ENCODE assay signal across 22 cellular contexts in the genomic region with DNA sequence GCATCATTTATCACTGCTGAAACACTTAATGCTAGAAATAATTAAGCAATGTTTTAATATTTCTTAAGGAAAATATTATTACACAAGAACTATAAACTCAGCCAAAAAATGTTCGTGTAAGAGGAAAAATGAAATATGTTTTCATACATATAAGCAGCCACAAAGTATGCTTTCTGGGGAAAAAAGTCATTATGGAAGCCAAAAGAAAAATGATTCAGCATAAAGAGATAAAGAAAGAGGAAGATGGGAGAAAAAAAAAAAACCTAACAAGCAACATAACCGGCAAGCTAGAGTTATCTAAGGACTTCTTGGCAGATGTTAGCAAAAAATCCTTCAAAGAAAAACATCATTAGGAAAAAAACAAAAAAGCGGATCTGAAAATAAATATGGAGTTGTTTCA.
DNase-seq lines count a peak whose midpoint lies in the region; ATAC-seq and TF ChIP-seq lines count a peak whose summit lies in the region.
"Had no signal": no experiment of that assay in that cellular context is flagged by ENCODE, and none has a peak within 500 bp of the region (broad histone marks: within the 10 kb centered on the region; RNA-seq: fewer than 3 reads in every experiment).

No MANE protein-coding gene starts in this region.

- no peaks in the 10 kb centered on the region for H3K9me3 ChIP-seq in ovary
- H3K9me3 ChIP-seq: body of pancreas, heart right ventricle, right lobe of liver had no signal

- no peaks in the 10 kb centered on the region for H3K27me3 ChIP-seq in ovary
- H3K27me3 ChIP-seq: body of pancreas, heart right ventricle, right lobe of liver had no signal

- H3K4me1 Mint-ChIP-seq in nephron, result peaks cover 8% of the 10 kb centered on the region
- H3K4me1 Mint-ChIP-seq: IgD-negative memory B cell had no signal

- no peaks in the 10 kb centered on the region for H3K9me3 Mint-ChIP-seq in nephron
- H3K9me3 Mint-ChIP-seq: activated naive CD4-positive, alpha-beta T cell treated with anti-CD3 and anti-CD28 coated beads for 36 hours; IgD-negative memory B cell had no signal

- H3K27me3 Mint-ChIP-seq in nephron (ENCODE audit: low read depth), result no peaks in the 10 kb centered on the region
- H3K27me3 Mint-ChIP-seq: activated CD4-positive, alpha-beta memory T cell treated with anti-CD3 and anti-CD28 coated beads for 36 hours; IgD-negative memory B cell had no signal

- in situ Hi-C loops in GM13976 (cut with MboI; ENCODE audit: low sequenced_read_pairs, unreplicated experiment), result no loop called here

- H3K27ac Mint-ChIP-seq in nephron, result peak overlapping the region; percentile 1 to 70 (median 10)
- H3K27ac Mint-ChIP-seq: activated CD4-positive, alpha-beta memory T cell treated with anti-CD3 and anti-CD28 coated beads for 36 hours; activated naive CD4-positive, alpha-beta T cell treated with anti-CD3 and anti-CD28 coated beads for 36 hours; IgD-negative memory B cell had no signal

- H3K4me1 ChIP-seq in ovary (ENCODE audit: insufficient read depth), result no peaks in the 10 kb centered on the region
- H3K4me1 ChIP-seq: body of pancreas, right lobe of liver had no signal

- TF ChIP-seq CTCF in choroid plexus epithelial cell (conservative IDR thresholded peaks at IDR 0.05; ENCODE audit: low read depth, low read length), result no peak
- no peak for TF ChIP-seq CTCF in nephron (IDR thresholded peaks at IDR 0.05; ENCODE audit: unreplicated experiment in 3 of 3)
- TF ChIP-seq CTCF in ovary (IDR thresholded peaks at IDR 0.05), result no peak
- no peak for TF ChIP-seq CTCF in GM13976 (IDR thresholded peaks at IDR 0.05; ENCODE audit: borderline replicate concordance, control extremely low read depth, extremely low read depth, insufficient read depth, missing control alignments)

- H3K36me3 Mint-ChIP-seq in nephron (ENCODE audit: low read depth), result no peaks in the 10 kb centered on the region
- H3K36me3 Mint-ChIP-seq: activated CD4-positive, alpha-beta memory T cell treated with anti-CD3 and anti-CD28 coated beads for 36 hours; IgD-negative memory B cell had no signal

- WGBS in ovary, 3 donors, result 0 to 8% (median 1%) methylated on average over 3 of the region's 3 CpGs

- H3K4me3 Mint-ChIP-seq in nephron, result no peak overlapping the region
- H3K4me3 Mint-ChIP-seq: activated CD4-positive, alpha-beta memory T cell treated with anti-CD3 and anti-CD28 coated beads for 36 hours; activated naive CD4-positive, alpha-beta T cell treated with anti-CD3 and anti-CD28 coated beads for 36 hours; IgD-negative memory B cell had no signal

- peak; percentile 14 for DNase-seq in CD1c-positive myeloid dendritic cell (ENCODE audit: extremely low spot score)
- DNase-seq in NCI-H226, result peak; percentile 47
- peak; percentile 65 for DNase-seq in choroid plexus epithelial cell (ENCODE audit: low read depth)
- DNase-seq in DMS 273 treated with DMSO at 0.1 percent for 48 hours (lab: John Stamatoyannopoulos, UW), result no peak
- DNase-seq in ovary, result no peak
- no peak for DNase-seq in GM13976 (ENCODE audit: low spot score)
- DNase-seq: activated CD4-positive, alpha-beta memory T cell treated with anti-CD3 and anti-CD28 coated beads for 36 hours; activated naive CD4-positive, alpha-beta T cell treated with anti-CD3 and anti-CD28 coated beads for 36 hours; activated T-cell treated with anti-CD3 and anti-CD28 coated beads, Interleukin-2, amount 50 U/mL, for 1 hour; body of pancreas; heart right ventricle; mesendoderm; NCI-H1092 treated with DMSO at 0.1 percent for 48 hours; NCI-H2107; NCI-H526 treated with DMSO at 0.1 percent for 48 hours; PC-3; right lobe of liver; stimulated activated CD4-positive, alpha-beta T cell treated with anti-CD3 and anti-CD28 coated beads, Interleukin-2, amount 100 ng/mL, for 24 hours had no signal

- no peaks in the 10 kb centered on the region for H3K36me3 ChIP-seq in ovary
- H3K36me3 ChIP-seq: heart right ventricle, right lobe of liver had no signal

- no peak for ATAC-seq in GM21360 (IDR thresholded peaks at IDR 0.05; ENCODE audit: unreplicated experiment)
- ATAC-seq: body of pancreas, PC-3, right lobe of liver had no signal

- no peak overlapping the region for H3K4me3 ChIP-seq in choroid plexus epithelial cell (ENCODE audit: low read depth, low read length)
- H3K4me3 ChIP-seq in ovary, result no peak overlapping the region
- H3K4me3 ChIP-seq: body of pancreas, heart right ventricle, right lobe of liver had no signal

- TF ChIP-seq EP300 in ovary (IDR thresholded peaks at IDR 0.05), result no peak

- no peak overlapping the region for H3K27ac ChIP-seq in ovary
- H3K27ac ChIP-seq: body of pancreas, right lobe of liver, VCaP had no signal

- no peak for TF ChIP-seq POLR2A in ovary (IDR thresholded peaks at IDR 0.05)

- intact Hi-C loops in ovary (cut with DNase I), result no loop called here

Comparison
In these comparisons a context has a peak if more than half of its experiments do, and no peak if none do; other contexts are left out.
1. DNase-seq: peak in CD1c-positive myeloid dendritic cell (single experiment), NCI-H226 (single experiment) and choroid plexus epithelial cell (single experiment); none in DMS 273 treated with DMSO at 0.1 percent for 48 hours (single experiment), ovary (0 of 5) and GM13976 (single experiment).